8 cellular contexts compared by ENCODE assay signal in the genomic region with DNA sequence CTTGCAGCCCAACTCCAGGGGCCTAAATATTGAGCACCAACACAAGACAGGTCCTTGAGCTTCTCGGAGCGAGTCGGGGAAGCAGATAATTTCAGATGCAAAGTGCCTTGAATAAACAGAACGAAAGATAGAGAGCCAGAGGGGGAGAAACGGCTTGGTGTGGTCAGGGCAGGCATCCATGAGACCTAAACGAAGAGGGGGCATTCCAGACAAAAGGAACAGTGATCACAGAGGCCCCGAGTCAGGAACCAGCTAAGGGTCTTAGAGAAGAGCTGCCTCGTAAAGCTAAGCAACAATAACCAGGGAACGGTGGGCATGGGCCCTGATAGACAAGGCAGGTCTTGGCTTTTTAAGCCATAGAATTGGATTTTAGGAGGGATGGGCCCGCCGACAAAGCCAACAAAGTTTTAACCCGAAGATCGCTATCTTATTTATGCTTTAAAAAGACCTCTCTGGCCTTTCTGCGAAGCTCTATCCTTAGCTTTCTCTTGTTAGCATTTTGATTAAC. TPM values are rescaled to one million over a fixed set of nuclear protein-coding genes. Genes with fewer than 3 reads are reported as not detected.
DNase-seq lines count a peak whose midpoint lies in the region; ATAC-seq and TF ChIP-seq lines count a peak whose summit lies in the region.

No MANE protein-coding gene starts in this region.

- POLR2A ChIA-PET in RWPE1 (lab: Yijun Ruan, JAX; ENCODE audit: low non-redundant PET) = no interaction called here

- CTCF ChIA-PET in RWPE1 (lab: Yijun Ruan, JAX) = interaction anchor here (1.2 to 1.6 kb wide), 2 partner anchors 22 to 246 kb away, joined by 3 to 6 read pairs; no protein-coding TSS in a partner anchor

- H3K27ac ChIP-seq in RWPE1 = peak overlapping the region; percentile 37
- H3K27ac ChIP-seq in spleen = peak overlapping the region; percentile 57 to 90 (median 84)

- intact Hi-C loops in spleen (cut with DNase I; ENCODE audit: low total_unique reads) = loop anchor here (10.0 kb wide), 1 partner anchor 240 kb away; no protein-coding TSS in a partner anchor
- intact Hi-C loops in left colon (cut with DNase I, micrococcal nuclease) = no loop called here

- peaks cover 6 to 60% (median 29%) of the 10 kb centered on the region in 6 donors for H3K4me1 ChIP-seq in spleen

- peaks cover 7 to 77% (median 34%) of the 10 kb centered on the region in 6 donors for H3K36me3 ChIP-seq in spleen

- no peaks in the 10 kb centered on the region for H3K27me3 ChIP-seq in spleen (replicated peaks in 1 of 7)

- no peak for ATAC-seq in left colon
- no peak for ATAC-seq in HG03460 (IDR thresholded peaks at IDR 0.05; ENCODE audit: unreplicated experiment)

- TF ChIP-seq CTCF in RWPE1 (conservative IDR thresholded peaks at IDR 0.05; ENCODE audit: low read depth) = no peak
- no peak for TF ChIP-seq CTCF in fibroblast of the aortic adventitia (IDR thresholded peaks at IDR 0.05; ENCODE audit: insufficient read depth, low read length)
- TF ChIP-seq CTCF in spleen (IDR thresholded peaks at IDR 0.05 in 8 of 11, conservative IDR thresholded peaks at IDR 0.05 in 3 of 11) = no peak

- H3K4me3 ChIP-seq in fibroblast of the aortic adventitia (ENCODE audit: low read depth, low read length) (peak overlapping the region; percentile 73), spleen (peak overlapping the region; percentile 59 to 91 (median 71))

- peak in 2 of 3 experiments; percentile 47 to 86 for DNase-seq in NCI-H1417 (lab: John Stamatoyannopoulos, UW)
- DNase-seq in NCI-H1417 treated with DMSO at 0.1 percent for 48 hours (lab: John Stamatoyannopoulos, UW) = no peak
- no peak for DNase-seq in RWPE1 (ENCODE audit: low spot score)
- no peak for DNase-seq in fibroblast of the aortic adventitia (ENCODE audit: low read depth)
- no peak for DNase-seq in spleen
- no peak for DNase-seq in left colon
- no peak for DNase-seq in LoVo (ENCODE audit: low spot score)

- WGBS in spleen, 5 donors = 27 to 38% (median 33%) methylated on average over 14 of the region's 14 CpGs

- no peak for TF ChIP-seq POLR2A in spleen (IDR thresholded peaks at IDR 0.05)

- no peaks in the 10 kb centered on the region for H3K9me3 ChIP-seq in spleen

RNA-seq across cellular contexts. Expression of gene ACADS, which starts 0.4 kb away (rescaled TPM):
- 7.5 and 7.8 TPM in 2 replicates for total RNA-seq in fibroblast of the aortic adventitia (ENCODE audit: low replicate concordance)
- 10 to 100 TPM; 21.4 to 55.1 (median 35.1) TPM for total RNA-seq in spleen
- polyA plus RNA-seq in spleen = 10 to 100 TPM; 21.2 to 66.4 (median 40.1) TPM
- 100 to 1,000 TPM; 183 to 209 TPM for total RNA-seq in left colon

RNA-seq across cellular contexts. Expression of gene UNC119B, which starts 14.9 kb away (rescaled TPM):
- total RNA-seq in fibroblast of the aortic adventitia (ENCODE audit: low replicate concordance) (18.2 and 19.8 TPM in 2 replicates), spleen (10 to 100 TPM; 13.0 to 32.2 (median 29.8) TPM), left colon (10 to 100 TPM; 15.1 to 27.5 TPM)
- polyA plus RNA-seq in spleen = 10 to 100 TPM in 1 of 3 donors, 1 to 10 TPM in 2; 5.5 to 17.3 (median 8.1) TPM

RNA-seq across cellular contexts. Expression of gene MLEC, which starts 38.3 kb away (rescaled TPM):
- total RNA-seq in fibroblast of the aortic adventitia (ENCODE audit: low replicate concordance) (77.1 and 135 TPM in 2 replicates), spleen (100 to 1,000 TPM in 1 of 7 donors, 10 to 100 TPM in 6; 60.1 to 117 (median 78.5) TPM), left colon (100 to 1,000 TPM; 271 to 278 TPM)
- 10 to 100 TPM in 2 of 3 donors, 1 to 10 TPM in 1; 7.7 to 22.6 (median 10.9) TPM for polyA plus RNA-seq in spleen

Comparison
In these comparisons a context has a peak if more than half of its experiments do, and no peak if none do; other contexts are left out.
1. DNase-seq: peak in NCI-H1417 (2 of 3); none in NCI-H1417 treated with DMSO at 0.1 percent for 48 hours (single experiment), RWPE1 (single experiment), fibroblast of the aortic adventitia (single experiment), spleen (single experiment), left colon (0 of 2) and LoVo (single experiment).